24 cellular contexts compared by ENCODE assay signal in the genomic region with DNA sequence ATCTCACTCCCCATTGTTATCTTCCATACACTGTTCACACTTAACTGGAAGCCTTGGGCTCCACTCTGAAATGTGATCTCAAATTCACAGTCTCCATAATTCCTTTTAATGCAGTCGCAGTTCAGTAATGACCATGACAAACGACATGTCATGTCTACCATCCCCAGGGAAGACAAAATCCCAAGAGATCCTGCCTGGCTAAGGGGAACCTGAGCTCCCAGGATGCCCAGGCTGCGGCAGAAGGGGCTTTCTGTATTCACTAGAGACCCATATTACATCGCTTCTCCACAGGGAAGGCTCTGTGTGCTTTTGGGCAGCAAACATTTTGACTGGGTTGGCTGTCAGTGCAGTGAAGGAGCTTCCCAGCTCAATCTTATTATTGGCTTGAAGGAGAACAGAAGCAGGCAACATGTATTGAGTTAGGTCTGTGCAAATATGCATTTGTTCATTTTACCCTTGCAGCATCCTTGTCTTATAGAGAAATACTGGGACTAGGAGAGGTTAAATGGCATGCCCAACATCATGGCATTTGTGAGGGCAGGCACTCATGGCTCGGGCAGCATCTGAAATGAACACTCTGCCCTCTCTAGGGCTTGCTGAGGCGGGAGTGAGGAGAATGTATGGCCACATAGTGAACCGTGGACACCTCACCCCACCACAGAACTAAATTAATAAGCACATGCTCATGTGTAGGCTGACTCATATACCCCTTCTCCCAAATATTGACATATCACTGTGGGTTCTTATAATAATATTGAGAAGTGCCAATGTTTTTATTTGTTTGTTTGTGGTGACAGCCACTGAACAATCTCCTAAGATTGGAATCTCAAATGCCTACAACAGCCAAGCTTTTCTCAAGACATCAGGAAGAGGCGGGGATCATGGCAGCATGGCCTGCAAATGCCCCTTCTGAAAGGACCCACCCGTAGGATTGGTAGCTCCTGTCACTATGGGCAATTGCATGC.
A peak's percentile ranks its signal among the peaks of the same experiment; 100 is the strongest.
DNase-seq lines count a peak whose midpoint lies in the region; ATAC-seq and TF ChIP-seq lines count a peak whose summit lies in the region.
"Had no signal": no experiment of that assay in that cellular context is flagged by ENCODE, and none has a peak within 500 bp of the region (broad histone marks: within the 10 kb centered on the region; RNA-seq: fewer than 3 reads in every experiment).

No MANE protein-coding gene starts in this region.

- peaks cover 0 to 14% of the 10 kb centered on the region in 2 donors for H3K27me3 ChIP-seq in breast epithelium
- H3K27me3 ChIP-seq in PC-3 (ENCODE audit: low read length) = peaks cover 49% of the 10 kb centered on the region

- H3K9me3 Mint-ChIP-seq in MCF 10A (ENCODE audit: unreplicated experiment) (no peaks in the 10 kb centered on the region), osteocyte (ENCODE audit: unreplicated experiment) (no peaks in the 10 kb centered on the region)

- H3K4me2 ChIP-seq in PC-3 (ENCODE audit: low read length) = no peak overlapping the region

- H3K9me3 ChIP-seq in breast epithelium (peaks cover 0 to 2% of the 10 kb centered on the region in 2 donors), PC-3 (ENCODE audit: low read length) (no peaks in the 10 kb centered on the region)
- H3K9me3 ChIP-seq: BE2C, SJSA1 had no signal

- H3F3A ChIP-seq in PC-3 (ENCODE audit: low read length, unreplicated experiment) = no peaks in the 10 kb centered on the region

- H3K4me1 ChIP-seq in breast epithelium (no peaks in the 10 kb centered on the region), PC-3 (ENCODE audit: insufficient read depth, low read length) (no peaks in the 10 kb centered on the region)
- H3K4me1 ChIP-seq: SJSA1 had no signal

- H3K27me3 Mint-ChIP-seq in MCF 10A (ENCODE audit: insufficient read depth, unreplicated experiment) (no peaks in the 10 kb centered on the region), osteocyte (ENCODE audit: unreplicated experiment) (no peaks in the 10 kb centered on the region)

- no peak for ATAC-seq in PC-3
- ATAC-seq in HG02610 (IDR thresholded peaks at IDR 0.05; ENCODE audit: unreplicated experiment) = no peak
- ATAC-seq: K562, Right ventricle myocardium inferior had no signal

- H3K79me2 ChIP-seq in PC-3 (ENCODE audit: low read length) = no peaks in the 10 kb centered on the region

- H3K27ac Mint-ChIP-seq in MCF 10A (ENCODE audit: low read depth, unreplicated experiment) (no peak overlapping the region), osteocyte (ENCODE audit: unreplicated experiment) (no peak overlapping the region)

- no peak for TF ChIP-seq POLR2A in breast epithelium (IDR thresholded peaks at IDR 0.05)

- DNase-seq in DMS53 (lab: John Stamatoyannopoulos, UW) (peak; percentile 4), DMS53 treated with DMSO at 0.1 percent for 48 hours (lab: John Stamatoyannopoulos, UW; ENCODE audit: unreplicated experiment) (no peak), MCF 10A (ENCODE audit: unreplicated experiment) (peak; percentile 28), breast epithelium (ENCODE audit: low spot score in 2 of 2) (no peak), PC-3 (peak; percentile 18), osteocyte (ENCODE audit: extremely low spot score, unreplicated experiment) (peak; percentile 46)
- DNase-seq in NK-92 treated with Interleukin-12 subunit alpha and Interleukin-12 subunit beta, amount 100 ng/mL, for 24 hours (lab: John Stamatoyannopoulos, UW) = no peak
- DNase-seq: ACHN, BE2C, Calu3, Kasumi-1, NCI-H1092 treated with DMSO at 0.1 percent for 48 hours, NCI-H146, NCI-H1930, NCI-H2171 treated with DMSO at 0.1 percent for 48 hours, NCI-H446, NCI-H524 treated with DMSO at 0.1 percent for 48 hours, OCI-M1, T-helper 2 cell had no signal

- H3K4me3 ChIP-seq in breast epithelium (no peak overlapping the region), PC-3 (ENCODE audit: low read length) (no peak overlapping the region)
- H3K4me3 ChIP-seq: K562, SJSA1 had no signal

- POLR2A ChIA-PET in MCF 10A (lab: Yijun Ruan, JAX) = interaction anchor here (0.7 to 1.7 kb wide), 2 partner anchors 28 to 388 kb away, joined by 4 to 7 read pairs; no protein-coding TSS in a partner anchor
- POLR2A ChIA-PET in PC-3 (lab: Charles Lee; ENCODE audit: unreplicated experiment) = no interaction called here

- BruUV-seq in MCF 10A (replicated peaks; lab: Mats Ljungman, UMichigan) (no TSS peak), PC-3 (replicated peaks; lab: Mats Ljungman, UMichigan) (no TSS peak)

- no peaks in the 10 kb centered on the region for H3K4me1 Mint-ChIP-seq in MCF 10A (ENCODE audit: insufficient read depth, unreplicated experiment)
- H3K4me1 Mint-ChIP-seq in osteocyte (ENCODE audit: unreplicated experiment) = no peaks in the 10 kb centered on the region

- no peaks in the 10 kb centered on the region for H3K9me2 ChIP-seq in PC-3 (replicated peaks; ENCODE audit: low read length)

- H3K36me3 Mint-ChIP-seq in MCF 10A (ENCODE audit: insufficient read depth, unreplicated experiment) (no peaks in the 10 kb centered on the region), osteocyte (ENCODE audit: unreplicated experiment) (no peaks in the 10 kb centered on the region)

- intact Hi-C loops in MCF 10A (cut with micrococcal nuclease) (no loop called here), breast epithelium (cut with DNase I; ENCODE audit: low total_unique reads) (no loop called here), PC-3 (cut with micrococcal nuclease) (no loop called here)

- TF ChIP-seq CTCF in MCF 10A (IDR thresholded peaks at IDR 0.05; ENCODE audit: unreplicated experiment) (no peak), breast epithelium (IDR thresholded peaks at IDR 0.05) (no peak), PC-3 (conservative IDR thresholded peaks at IDR 0.05; ENCODE audit: low read depth, low read length) (no peak), osteocyte (IDR thresholded peaks at IDR 0.05) (no peak)

- H4K20me1 ChIP-seq in PC-3 (ENCODE audit: low read length) = no peaks in the 10 kb centered on the region

- H3K9ac ChIP-seq in PC-3 (ENCODE audit: low read length) = no peak overlapping the region

- H3K4me3 Mint-ChIP-seq in MCF 10A (ENCODE audit: unreplicated experiment) = no peak overlapping the region
- no peak overlapping the region for H3K4me3 Mint-ChIP-seq in osteocyte (ENCODE audit: unreplicated experiment)

- no peak overlapping the region for H2AFZ ChIP-seq in PC-3 (ENCODE audit: low read length)

- CTCF ChIA-PET in MCF 10A (lab: Yijun Ruan, JAX) = interaction anchor here (0.6 to 1.6 kb wide), 5 partner anchors 13 to 799 kb away, joined by 3 to 6 read pairs (median 3); no protein-coding TSS in a partner anchor
- CTCF ChIA-PET in PC-3 (lab: Charles Lee) = no interaction called here

- no peaks in the 10 kb centered on the region for H3K36me3 ChIP-seq in breast epithelium
- H3K36me3 ChIP-seq in PC-3 (ENCODE audit: low read depth, low read length) = no peaks in the 10 kb centered on the region
- H3K36me3 ChIP-seq: BE2C, SJSA1 had no signal

- H3K27ac ChIP-seq in breast epithelium (no peak overlapping the region), PC-3 (ENCODE audit: low read length) (no peak overlapping the region)
- H3K27ac ChIP-seq: 22Rv1, SJSA1 had no signal

Comparison
In these comparisons a context has a peak if more than half of its experiments do, and no peak if none do; other contexts are left out.
1. DNase-seq: peak in DMS53 (single experiment), MCF 10A (single experiment), PC-3 (single experiment) and osteocyte (single experiment); none in DMS53 treated with DMSO at 0.1 percent for 48 hours (single experiment), breast epithelium (0 of 2) and NK-92 treated with Interleukin-12 subunit alpha and Interleukin-12 subunit beta, amount 100 ng/mL, for 24 hours (single experiment).